34 cellular contexts compared by ENCODE assay signal in genomic region chr16:65937455-65937854, GRCh38.
"Had no signal": no experiment of that assay in that cellular context is flagged by ENCODE, and none has a peak within 500 bp of the region (broad histone marks: within the 10 kb centered on the region; RNA-seq: fewer than 3 reads in every experiment).

No MANE protein-coding gene starts in this region.

- DNase-seq: activated effector memory CD4-positive, alpha-beta T cell treated with anti-CD3 and anti-CD28 coated beads, Interleukin-2, amount 50 U/mL, for 16 hours; activated effector memory CD4-positive, alpha-beta T cell treated with Interleukin-2 at 50 U/mL for 16 hours; activated gamma-delta T cell; activated gamma-delta T cell treated with Interleukin-2 at 50 U/mL for 16 hours; activated naive CD4-positive, alpha-beta T cell; activated naive CD4-positive, alpha-beta T cell treated with anti-CD3 and anti-CD28 coated beads for 36 hours; activated naive CD4-positive, alpha-beta T cell treated with anti-CD3 and anti-CD28 coated beads, Interleukin-2, amount 10 ng/mL, durations not matched to agents 7 days and 5 days; activated naive CD4-positive, alpha-beta T cell treated with anti-CD3 and anti-CD28 coated beads, Interleukin-2, amount 50 U/mL, for 16 hours; activated naive CD4-positive, alpha-beta T cell treated with Interleukin-2 at 50 U/mL for 16 hours; activated naive CD8-positive, alpha-beta T cell treated with anti-CD3 and anti-CD28 coated beads for 36 hours; activated naive CD8-positive, alpha-beta T cell treated with anti-CD3 and anti-CD28 coated beads, Interleukin-2, amount 10 ng/mL, durations not matched to agents 7 days and 5 days; activated naive CD8-positive, alpha-beta T cell treated with anti-CD3 and anti-CD28 coated beads, Interleukin-2, amount 50 U/mL, for 24 hours; activated T-cell treated with anti-CD3 and anti-CD28 coated beads, Interleukin-2, amount 50 U/mL, for 1 hour; activated T-cell treated with anti-CD3 and anti-CD28 coated beads, Interleukin-2, amount 50 U/mL, for 24 hours; activated T-cell treated with anti-CD3 and anti-CD28 coated beads, Interleukin-2, amount 50 U/mL, for 4 hours; activated T-cell treated with anti-CD3 and anti-CD28 coated beads, Interleukin-2, amount 50 U/mL, for 48 hours; activated T-cell treated with anti-CD3 and anti-CD28 coated beads, Interleukin-2, amount 50 U/mL, for 72 hours; adrenal gland; amniotic stem cell; amygdala; anterior cingulate cortex; aorta; body of pancreas; brain microvascular endothelial cell; caudate nucleus; central memory CD4-positive, alpha-beta T cell; cerebellar nuclear complex had no signal

- H3K27ac ChIP-seq: adrenal gland, ascending aorta, body of pancreas, brain microvascular endothelial cell, breast epithelium, cardiac muscle cell had no signal

- H3K4me1 ChIP-seq: adrenal gland, ascending aorta, body of pancreas, breast epithelium had no signal

- H3K9me3 ChIP-seq: adrenal gland, ascending aorta, body of pancreas, breast epithelium had no signal

- ATAC-seq: activated naive CD4-positive, alpha-beta T cell treated with anti-CD3 and anti-CD28 coated beads, Interleukin-2, amount 50 U/mL, for 72 hours; activated naive CD8-positive, alpha-beta T cell treated with anti-CD3 and anti-CD28 coated beads, Interleukin-2, amount 50 U/mL, for 24 hours; activated T-cell treated with anti-CD3 and anti-CD28 coated beads, Interleukin-2, amount 50 U/mL, for 4 hours; activated T-cell treated with anti-CD3 and anti-CD28 coated beads, Interleukin-2, amount 50 U/mL, for 72 hours; activated T-helper 17 cell treated with anti-CD3 and anti-CD28 coated beads, Interleukin-2, amount 50 U/mL, for 72 hours; body of pancreas had no signal

- H3K27me3 ChIP-seq: adrenal gland, ascending aorta, body of pancreas, brain microvascular endothelial cell, breast epithelium, cardiac muscle cell had no signal

- H3K36me3 ChIP-seq: adrenal gland, ascending aorta, brain microvascular endothelial cell, breast epithelium, cardiac muscle cell had no signal

- H3K4me3 ChIP-seq: adrenal gland, ascending aorta, body of pancreas, breast epithelium, cardiac muscle cell had no signal

- FAIRE-seq: astrocyte, bronchial epithelial cell had no signal
